29 cellular contexts compared by ENCODE assay signal in the genomic region with DNA sequence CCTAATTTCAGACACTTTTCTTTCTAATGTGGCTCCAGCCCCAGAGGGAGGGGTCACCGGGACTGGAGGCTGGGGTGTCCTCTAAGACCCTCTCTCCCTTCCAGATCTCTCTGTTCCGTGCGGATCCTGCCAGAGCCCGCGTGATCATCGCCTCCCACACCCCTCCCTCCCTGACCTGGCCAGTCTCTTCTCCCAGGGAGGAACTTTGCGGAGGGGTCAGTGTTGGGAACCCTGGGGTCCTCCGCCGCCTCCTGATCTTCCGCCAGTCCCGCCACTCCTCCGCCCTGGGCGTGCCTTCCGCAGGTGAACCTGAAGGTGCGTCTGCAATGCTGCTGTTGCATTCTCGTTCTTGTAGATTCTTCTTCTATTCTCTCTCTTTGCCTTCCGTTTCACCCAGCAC. TPM values are rescaled to one million over a fixed set of nuclear protein-coding genes. Genes with fewer than 3 reads are reported as not detected.
DNase-seq lines count a peak whose midpoint lies in the region; ATAC-seq and TF ChIP-seq lines count a peak whose summit lies in the region.
"Had no signal": no experiment of that assay in that cellular context is flagged by ENCODE, and none has a peak within 500 bp of the region (broad histone marks: within the 10 kb centered on the region; RNA-seq: fewer than 3 reads in every experiment).

No MANE protein-coding gene starts in this region.

- no peaks in the 10 kb centered on the region for H3K79me2 ChIP-seq in H9 (ENCODE audit: insufficient read depth, low read length)

- in situ Hi-C loops in GM13976 (cut with MboI; ENCODE audit: low sequenced_read_pairs, unreplicated experiment) (no loop called here), G401 (cut with HindIII; ENCODE audit: low sequenced_read_pairs) (no loop called here), transverse colon (cut with MboI; ENCODE audit: low pct_ligation_motif_present in 1 of 4, low pct_unique_long_range_greater_than_20kb in 1 of 4, low sequenced_read_pairs in 3 of 4) (no loop called here)

- no peak overlapping the region for H4K5ac ChIP-seq in H9 (ENCODE audit: insufficient read length, low read depth, low read length)

- H2BK15ac ChIP-seq in H9 (ENCODE audit: low read depth, low read length) = no peak overlapping the region

- H3K79me1 ChIP-seq in H9 (ENCODE audit: insufficient read depth, low read depth, low read length, poor library complexity, severe bottlenecking) = no peaks in the 10 kb centered on the region

- H3K27me3 Mint-ChIP-seq in H9 (ENCODE audit: low read depth) (peaks cover 98% of the 10 kb centered on the region), mesothelial cell of epicardium (ENCODE audit: low read depth) (peaks cover 100% of the 10 kb centered on the region)

- peak overlapping the region in 58 of 59 donors; percentile 1 to 61 (median 42) for H3K4me3 ChIP-seq in dorsolateral prefrontal cortex
- no peak overlapping the region for H3K4me3 ChIP-seq in transverse colon
- H3K4me3 ChIP-seq: ascending aorta, MG63, psoas muscle, skin epidermis, upper lobe of left lung had no signal

- no peak overlapping the region for H3K9ac ChIP-seq in H9 (ENCODE audit: extremely low read depth, insufficient read length, low read length)

- H3K4me3 Mint-ChIP-seq in H9 (peak overlapping the region; percentile 66 to 76), mesothelial cell of epicardium (peak overlapping the region; percentile 14)
- H3K4me3 Mint-ChIP-seq: activated T-helper 17 cell treated with anti-CD3 and anti-CD28 coated beads, Interleukin-2, amount 50 U/mL, for 72 hours; stimulated activated naive CD8-positive, alpha-beta T cell treated with anti-CD3 and anti-CD28 coated beads, Interleukin-15, Interleukin-2, amounts not matched to agents 100 ng/mL and 50 ng/mL, for 24 hours had no signal

- H3K36me3 Mint-ChIP-seq in H9 (ENCODE audit: insufficient read depth in 1 of 3, low read depth in 3 of 3) = no peaks in the 10 kb centered on the region; a peak in 2 of 7 replicates
- H3K36me3 Mint-ChIP-seq in mesothelial cell of epicardium = no peaks in the 10 kb centered on the region

- ATAC-seq in GM19324 (IDR thresholded peaks at IDR 0.05; ENCODE audit: low FRiP score, unreplicated experiment) = no peak
- ATAC-seq: activated T-helper 17 cell treated with anti-CD3 and anti-CD28 coated beads, Interleukin-2, amount 50 U/mL, for 72 hours; naive thymus-derived CD4-positive, alpha-beta T cell; psoas muscle; Right ventricle myocardium inferior had no signal

- no CpG with 5 or more reads among the region's 17 CpGs for WGBS in H9 (ENCODE audit: extremely low coverage, insufficient read length, low lambda C conversion rate)
- 8 to 13% methylated on average over 6 to 17 of the region's 17 CpGs for WGBS in transverse colon (ENCODE audit: low coverage in 1 of 2), 2 donors

- H3K14ac ChIP-seq in H9 (ENCODE audit: insufficient read depth, low read length) = no peak overlapping the region

- no peak for TF ChIP-seq POLR2A in transverse colon (IDR thresholded peaks at IDR 0.05)

- no peak overlapping the region for H2BK20ac ChIP-seq in H9 (ENCODE audit: low read depth, low read length, poor library complexity, severe bottlenecking)

- peaks cover 0 to 8% of the 10 kb centered on the region in 2 experiments; a peak in 2 of 5 replicates for H3K9me3 Mint-ChIP-seq in H9
- H3K9me3 Mint-ChIP-seq in mesothelial cell of epicardium = no peaks in the 10 kb centered on the region

- no peak overlapping the region for H3K56ac ChIP-seq in H9 (ENCODE audit: insufficient read length, low read depth, low read length)

- H3K27ac Mint-ChIP-seq in H9 (no peak overlapping the region), mesothelial cell of epicardium (no peak overlapping the region)
- H3K27ac Mint-ChIP-seq: activated T-helper 17 cell treated with anti-CD3 and anti-CD28 coated beads, Interleukin-2, amount 50 U/mL, for 72 hours; stimulated activated naive CD8-positive, alpha-beta T cell treated with anti-CD3 and anti-CD28 coated beads, Interleukin-15, Interleukin-2, amounts not matched to agents 100 ng/mL and 50 ng/mL, for 24 hours had no signal

- DNase-seq in GM13976 (ENCODE audit: low spot score) = peak; percentile 16
- peak; percentile 53 for DNase-seq in H9
- no peak for DNase-seq in dorsolateral prefrontal cortex
- DNase-seq in mesothelial cell of epicardium (ENCODE audit: low spot score in 2 of 2, unreplicated experiment in 2 of 2) = no peak
- DNase-seq in AG20443 (ENCODE audit: low spot score) = no peak
- DNase-seq in G401 (ENCODE audit: low spot score) = no peak
- no peak for DNase-seq in transverse colon
- DNase-seq: activated CD8-positive, alpha-beta memory T cell treated with anti-CD3 and anti-CD28 coated beads for 24 hours; DMS79 treated with DMSO at 0.1 percent for 48 hours; GOT3; IMR-90; mesenchymal stem cell; MG63; naive thymus-derived CD4-positive, alpha-beta T cell; NCI-H1436 treated with DMSO at 0.1 percent for 48 hours; NCI-H2171; NCI-H526 treated with DMSO at 0.1 percent for 48 hours; psoas muscle had no signal

- H3K27ac ChIP-seq in H9 (ENCODE audit: insufficient read length, low read depth, low read length) = no peak overlapping the region
- peak overlapping the region in 4 of 59 donors; percentile 0 to 68 (median 49) for H3K27ac ChIP-seq in dorsolateral prefrontal cortex
- H3K27ac ChIP-seq in transverse colon = no peak overlapping the region
- H3K27ac ChIP-seq: ascending aorta, psoas muscle, skin epidermis, upper lobe of left lung, VCaP had no signal

- no peak overlapping the region for H3K4ac ChIP-seq in H9 (ENCODE audit: low read depth, low read length)

- H2BK120ac ChIP-seq in H9 (ENCODE audit: low read depth, low read length, poor library complexity, severe bottlenecking) = no peak overlapping the region

- H4K20me1 ChIP-seq in H9 (ENCODE audit: control insufficient read depth, insufficient read depth, insufficient read length) = no peaks in the 10 kb centered on the region

- H2AK5ac ChIP-seq in H9 (ENCODE audit: insufficient read length, low read length) = no peak overlapping the region

- H3K23me2 ChIP-seq in H9 (ENCODE audit: insufficient read length, low read depth, low read length, poor library complexity, severe bottlenecking) = peaks cover 30% of the 10 kb centered on the region

- H3T11ph ChIP-seq in H9 (ENCODE audit: low read length) = no peak overlapping the region

- H3K9me3 ChIP-seq in H9 (ENCODE audit: control insufficient read depth, low read depth, low read length) (no peaks in the 10 kb centered on the region), transverse colon (no peaks in the 10 kb centered on the region)
- H3K9me3 ChIP-seq: ascending aorta, MG63, psoas muscle, upper lobe of left lung had no signal

- no peak overlapping the region for H2BK12ac ChIP-seq in H9 (ENCODE audit: insufficient read length, low read depth, low read length)

- no peak overlapping the region for H3K18ac ChIP-seq in H9 (ENCODE audit: insufficient read length, low read depth, low read length)

- intact Hi-C loops in dorsolateral prefrontal cortex (cut with DNase I) = no loop called here
- intact Hi-C loops in transverse colon (cut with DNase I; ENCODE audit: low total_unique reads) = no loop called here

- TF ChIP-seq CTCF in GM13976 (IDR thresholded peaks at IDR 0.05; ENCODE audit: borderline replicate concordance, control extremely low read depth, extremely low read depth, insufficient read depth, missing control alignments) (no peak), H9 (conservative IDR thresholded peaks at IDR 0.05) (no peak), dorsolateral prefrontal cortex (IDR thresholded peaks at IDR 0.05 in 54 of 56, conservative IDR thresholded peaks at IDR 0.05 in 2 of 56; ENCODE audit: low read depth in 1 of 56, partially characterized antibody in 56 of 56) (no peak), mesothelial cell of epicardium (IDR thresholded peaks at IDR 0.05; ENCODE audit: unreplicated experiment) (no peak), transverse colon (IDR thresholded peaks at IDR 0.05) (no peak)

- no peak overlapping the region for H4K8ac ChIP-seq in H9 (replicated peaks; ENCODE audit: insufficient read length, low read depth, low read length)

- no peak overlapping the region for H4K91ac ChIP-seq in H9 (ENCODE audit: insufficient read length, low read depth, low read length)

- no peak overlapping the region for H2BK5ac ChIP-seq in H9 (ENCODE audit: insufficient read length, low read length)

- H3K27me3 ChIP-seq in H9 (ENCODE audit: insufficient read depth, low read length) = peaks cover 57% of the 10 kb centered on the region; the same call in 1 of the 2 replicates
- H3K27me3 ChIP-seq in dorsolateral prefrontal cortex = peaks cover 0 to 90% (median 68%) of the 10 kb centered on the region in 45 donors
- peaks cover 100% of the 10 kb centered on the region for H3K27me3 ChIP-seq in transverse colon

- no peak overlapping the region for H3K23ac ChIP-seq in H9 (ENCODE audit: insufficient read length, low read depth, low read length)

- no peaks in the 10 kb centered on the region for H3K36me3 ChIP-seq in transverse colon
- H3K36me3 ChIP-seq: ascending aorta, MG63, upper lobe of left lung had no signal

- no peak for TF ChIP-seq EP300 in transverse colon (IDR thresholded peaks at IDR 0.05; ENCODE audit: low read depth)

- no peaks in the 10 kb centered on the region for H3K4me1 ChIP-seq in H9 (ENCODE audit: insufficient read depth, low read length)
- peaks cover 0 to 8% (median 6%) of the 10 kb centered on the region in 4 donors for H3K4me1 ChIP-seq in transverse colon

- peak overlapping the region; percentile 87 for H3K4me2 ChIP-seq in H9 (ENCODE audit: insufficient read depth, insufficient read length, low read length)

- no peak overlapping the region for H2AFZ ChIP-seq in H9 (ENCODE audit: low read length)

- H3K4me1 Mint-ChIP-seq in H9 (peaks cover 54 to 63% of the 10 kb centered on the region in 2 experiments), mesothelial cell of epicardium (peaks cover 33% of the 10 kb centered on the region)

RNA-seq across cellular contexts. Expression of a gene that starts 9.1 kb away (rescaled TPM):
- total RNA-seq in H9 (2021) (36.8 and 38.4 TPM in 2 replicates), dorsolateral prefrontal cortex (10 to 100 TPM in 76 of 120 experiments, 1 to 10 TPM in 44; 3.7 to 36.9 (median 10.7) TPM), mesothelial cell of epicardium (not detected in 3 replicates), transverse colon (not detected)
- total RNA-seq in G401 (2014; rRNA removed; shearing (Covaris generic)) = not detected in 2 replicates
- total RNA-seq: activated T-helper 17 cell treated with anti-CD3 and anti-CD28 coated beads, Interleukin-2, amount 50 U/mL, for 72 hours; ascending aorta; chondrocyte; fibroblast of lung; IMR-90; kidney epithelial cell; naive thymus-derived CD4-positive, alpha-beta T cell; psoas muscle; Right ventricle myocardium inferior had no signal

Comparison
In these comparisons a context has a peak if more than half of its experiments do, and no peak if none do; other contexts are left out.
1. DNase-seq: peak in GM13976 (single experiment) and H9 (single experiment); none in dorsolateral prefrontal cortex (0 of 10), mesothelial cell of epicardium (0 of 2), AG20443 (single experiment), G401 (single experiment) and transverse colon (single experiment).
2. H3K4me3 ChIP-seq: peak in dorsolateral prefrontal cortex (58 of 59); none in transverse colon (0 of 4).